Comparison of ENCODE assay signal across 8 cellular contexts in the genomic region with DNA sequence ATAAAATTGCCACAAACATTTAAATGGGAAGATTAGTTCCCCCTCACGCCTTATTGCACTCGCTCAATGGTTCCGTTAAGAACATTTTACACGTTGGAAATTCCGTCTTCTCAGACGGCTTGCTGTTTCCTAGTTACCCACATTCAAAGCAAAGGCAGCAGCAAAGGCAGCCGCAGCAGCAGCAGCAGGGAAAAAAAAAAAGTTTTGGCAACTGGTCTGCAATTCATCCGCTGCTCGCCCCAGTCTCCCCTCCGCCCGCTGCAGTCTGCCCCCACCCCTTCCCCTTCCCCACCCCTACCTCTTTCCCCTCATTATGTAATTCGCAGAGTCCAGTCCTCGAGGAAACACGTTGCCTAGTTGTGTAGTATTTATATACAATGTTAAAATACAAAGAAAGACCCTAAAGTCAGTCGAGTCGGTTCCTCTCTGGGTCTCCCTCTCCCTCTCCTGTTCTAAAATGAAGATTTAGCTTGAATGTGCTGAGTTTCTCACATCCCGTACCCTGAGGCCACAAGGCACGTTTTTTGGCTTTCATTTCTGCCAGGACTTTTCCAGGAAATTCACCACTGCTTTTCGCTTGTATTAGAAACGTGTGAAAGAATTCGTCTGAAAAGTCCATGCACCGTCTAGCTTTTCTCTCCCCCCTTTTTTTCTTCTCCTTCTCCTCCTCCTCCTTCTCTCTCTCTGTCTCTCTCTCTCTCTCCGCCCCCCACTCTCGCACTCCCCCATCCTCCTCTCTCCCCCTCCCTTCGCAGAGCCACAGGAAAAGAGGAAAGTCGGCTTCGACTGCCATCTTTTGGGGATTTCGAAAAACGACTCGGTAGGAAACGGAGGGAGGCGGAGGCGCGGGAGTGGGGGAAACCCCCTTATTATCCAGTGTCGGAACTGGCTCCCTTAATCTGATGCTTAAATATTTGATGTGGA.
A peak's percentile ranks its signal among the peaks of the same experiment; 100 is the strongest.
DNase-seq lines count a peak whose midpoint lies in the region; ATAC-seq, FAIRE-seq and TF ChIP-seq lines count a peak whose summit lies in the region.

No MANE protein-coding gene starts in this region.

- peak; percentile 62 to 71 for ATAC-seq in A549
- no peak for ATAC-seq in HG02852 (IDR thresholded peaks at IDR 0.05; ENCODE audit: unreplicated experiment)
- ATAC-seq in HG02938 (IDR thresholded peaks at IDR 0.05; ENCODE audit: unreplicated experiment) = no peak

- TF ChIP-seq POLR2A in A549 (IDR thresholded peaks at IDR 0.05; ENCODE audit: low read length) = no peak

- TF ChIP-seq RAD21 in A549 (conservative IDR thresholded peaks at IDR 0.05 in 1 of 2, IDR thresholded peaks at IDR 0.05 in 1 of 2) = peak; percentile 89 to 93

- no peak for FAIRE-seq in A549 (lab: Jason Lieb, UNC)

- H3K9ac ChIP-seq in iPS-20b (ENCODE audit: low read depth, low read length) = peak overlapping the region; percentile 52; the same call in 1 of the 2 replicates

- DNase-seq in A549 (ENCODE audit: low read depth in 1 of 2, low spot score in 1 of 2) (peak; percentile 69 to 79), H7 (peak; percentile 89), NCI-H524 (lab: John Stamatoyannopoulos, UW) (peak; percentile 70 to 75), brain microvascular endothelial cell (peak; percentile 42), retinal pigment epithelial cell (ENCODE audit: low read depth) (peak; percentile 67)

- 3% methylated on average over 34 of the region's 35 CpGs for WGBS in A549 (ENCODE audit: missing lambda C conversion rate)

- H3K4me3 ChIP-seq in A549 (peak overlapping the region; percentile 52), H7 (ENCODE audit: insufficient read depth, low read depth, low read length) (peak overlapping the region; percentile 47), brain microvascular endothelial cell (ENCODE audit: low read depth, low read length) (peak overlapping the region; percentile 55), iPS-20b (ENCODE audit: low read length) (peak overlapping the region; percentile 75), retinal pigment epithelial cell (ENCODE audit: low read length) (peak overlapping the region; percentile 54)

- peak overlapping the region; percentile 98 for H3K4me2 ChIP-seq in A549

- H3K9me3 ChIP-seq in A549 (no peaks in the 10 kb centered on the region), iPS-20b (ENCODE audit: insufficient read depth, low read depth, low read length) (no peaks in the 10 kb centered on the region)

- in situ Hi-C loops in brain microvascular endothelial cell (cut with HindIII; ENCODE audit: low pct_ligation_motif_present, low sequenced_read_pairs) = no loop called here

- H3K36me3 ChIP-seq in H7 (replicated peaks; ENCODE audit: control insufficient read depth, insufficient read depth, low read length) (no peaks in the 10 kb centered on the region), brain microvascular endothelial cell (replicated peaks) (no peaks in the 10 kb centered on the region), iPS-20b (ENCODE audit: insufficient read depth, low read depth, low read length) (no peaks in the 10 kb centered on the region)

- TF ChIP-seq CTCF in A549 (IDR thresholded peaks at IDR 0.05) (peak; percentile 83), brain microvascular endothelial cell (IDR thresholded peaks at IDR 0.05; ENCODE audit: low read depth, low read length, missing control alignments) (peak; percentile 69), retinal pigment epithelial cell (conservative IDR thresholded peaks at IDR 0.05; ENCODE audit: low read depth, low read length) (peak; percentile 57)

- POLR2A ChIA-PET in A549 (lab: Yijun Ruan, JAX) = interaction anchor here (3.4 kb wide), 1 partner anchor 141 kb away, joined by 24 read pairs; no protein-coding TSS in a partner anchor

- no peak for TF ChIP-seq EP300 in A549 (IDR thresholded peaks at IDR 0.05)

- CTCF ChIA-PET in A549 (lab: Yijun Ruan, JAX) = interaction anchor here (0.5 to 7.9 kb wide), 24 partner anchors 13 to 1076 kb away, joined by 3 to 86 read pairs (median 3); partner anchors contain the start of gene MEIS1

- H3K27me3 ChIP-seq in H7 (ENCODE audit: control insufficient read depth, insufficient read depth, low read length) (peaks cover 46% of the 10 kb centered on the region), brain microvascular endothelial cell (replicated peaks) (peaks cover 38% of the 10 kb centered on the region), iPS-20b (ENCODE audit: insufficient read depth, low read length) (peaks cover 60% of the 10 kb centered on the region)

- H3K27ac ChIP-seq in A549 (peak overlapping the region; percentile 0 to 48; a peak in 2 of 6 replicates), brain microvascular endothelial cell (no peak overlapping the region), iPS-20b (ENCODE audit: low read length) (no peak overlapping the region)

- H3K4me1 ChIP-seq in A549 = peaks cover 28% of the 10 kb centered on the region
- peaks cover 26% of the 10 kb centered on the region for H3K4me1 ChIP-seq in iPS-20b (ENCODE audit: insufficient read depth, low read length)

TF ChIP-seq in A549, 52 proteins besides CTCF, POLR2A, EP300 and RAD21:
- TF ChIP-seq MAZ (IDR thresholded peaks at IDR 0.05; ENCODE audit: borderline replicate concordance, low read depth, low read length) = 0 out of 2 replicates have a peak, but pooled peaks have one; percentile 93
- peak; percentile 86 for TF ChIP-seq SMC3 (IDR thresholded peaks at IDR 0.05)
- TF ChIP-seq NR3C1 (IDR thresholded peaks at IDR 0.05) = no peak
- peak; percentile 16 for TF ChIP-seq ZFP36 (IDR thresholded peaks at IDR 0.05; ENCODE audit: borderline replicate concordance, partially characterized antibody)
- no peak for TF ChIP-seq KDM1A (IDR thresholded peaks at IDR 0.05; ENCODE audit: low read depth)

Comparison
In these comparisons a context has a peak if more than half of its experiments do, and no peak if none do; other contexts are left out.
1. ATAC-seq: peak in A549 (2 of 2); none in HG02852 (single experiment) and HG02938 (single experiment).
2. H3K27ac ChIP-seq: peak in A549 (2 of 2); none in brain microvascular endothelial cell (single experiment) and iPS-20b (single experiment).
3. Peak in every context shown above with its lines, with median percentiles within 50 percentile points of each other: DNase-seq, H3K4me3 ChIP-seq and CTCF ChIP-seq.